In genomic region chr1:53672785-53673184, GRCh38 we compare ENCODE assay signal across 17 cellular contexts.
DNase-seq lines count a peak whose midpoint lies in the region; ATAC-seq, FAIRE-seq and TF ChIP-seq lines count a peak whose summit lies in the region.
"Had no signal": no experiment of that assay in that cellular context is flagged by ENCODE, and none has a peak within 500 bp of the region (broad histone marks: within the 10 kb centered on the region; RNA-seq: fewer than 3 reads in every experiment).

No MANE protein-coding gene starts in this region.

- no peak overlapping the region for H3K56ac ChIP-seq in H9 (ENCODE audit: insufficient read length, low read depth, low read length)

- no peak overlapping the region for H2AK5ac ChIP-seq in H9 (ENCODE audit: insufficient read length, low read length)

- no peak overlapping the region for H2AFZ ChIP-seq in H9 (ENCODE audit: low read length)

- no peak overlapping the region for H4K5ac ChIP-seq in H9 (ENCODE audit: insufficient read length, low read depth, low read length)

- H3K27ac Mint-ChIP-seq in H9: peak overlapping the region in 2 of 3 experiments; percentile 21 to 57; a peak in 2 of 7 replicates
- H3K27ac Mint-ChIP-seq: CD4-positive, alpha-beta memory T cell; HFFc6 had no signal

- no peak overlapping the region for H3K18ac ChIP-seq in H9 (ENCODE audit: insufficient read length, low read depth, low read length)

- H3K9ac ChIP-seq in H9 (ENCODE audit: extremely low read depth, insufficient read length, low read length) (no peak overlapping the region), kidney (ENCODE audit: low read length in 2 of 2) (no peak overlapping the region)

- TF ChIP-seq CTCF in left ventricle myocardium inferior (IDR thresholded peaks at IDR 0.05; ENCODE audit: borderline replicate concordance): no peak
- TF ChIP-seq CTCF in H9 (conservative IDR thresholded peaks at IDR 0.05): no peak
- no peak for TF ChIP-seq CTCF in kidney (IDR thresholded peaks at IDR 0.05; ENCODE audit: borderline replicate concordance, extremely low read depth, insufficient read depth)

- peaks cover 4% of the 10 kb centered on the region for H3K27me3 Mint-ChIP-seq in H9 (ENCODE audit: low read depth)

- H4K91ac ChIP-seq in H9 (ENCODE audit: insufficient read length, low read depth, low read length): no peak overlapping the region

- no peak overlapping the region; a peak in 1 of 5 replicates for H3K4me3 Mint-ChIP-seq in H9
- H3K4me3 Mint-ChIP-seq: CD4-positive, alpha-beta memory T cell; HFFc6 had no signal

- no peaks in the 10 kb centered on the region for H3K9me3 ChIP-seq in left ventricle myocardium inferior (replicated peaks)
- no peaks in the 10 kb centered on the region for H3K9me3 ChIP-seq in right cardiac atrium (ENCODE audit: control insufficient read depth, low read length)
- H3K9me3 ChIP-seq in H9 (ENCODE audit: control insufficient read depth, low read depth, low read length): no peaks in the 10 kb centered on the region
- no peaks in the 10 kb centered on the region for H3K9me3 ChIP-seq in kidney (ENCODE audit: control insufficient read depth in 1 of 2, low read length in 2 of 2)
- H3K9me3 ChIP-seq: HAP-1 had no signal

- H3K4me3 ChIP-seq in left ventricle myocardium inferior (no peak overlapping the region), right cardiac atrium (ENCODE audit: low read length) (no peak overlapping the region), kidney (ENCODE audit: low read length in 2 of 2) (no peak overlapping the region)
- H3K4me3 ChIP-seq: HAP-1 had no signal

- H3K4ac ChIP-seq in H9 (ENCODE audit: low read depth, low read length): no peak overlapping the region

- no peak overlapping the region for H3K23ac ChIP-seq in H9 (ENCODE audit: insufficient read length, low read depth, low read length)

- no peak overlapping the region for H3K4me2 ChIP-seq in H9 (ENCODE audit: insufficient read depth, insufficient read length, low read length)

- no peak for FAIRE-seq in kidney (lab: Jason Lieb, UNC)
- FAIRE-seq: GM12891, GM18507 had no signal

- WGBS in right cardiac atrium: 90% methylated on average over 9 of the region's 9 CpGs
- no CpG with 5 or more reads among the region's 9 CpGs for WGBS in H9 (ENCODE audit: extremely low coverage, insufficient read length, low lambda C conversion rate)

- H3K36me3 Mint-ChIP-seq in H9 (ENCODE audit: insufficient read depth in 1 of 3, low read depth in 3 of 3): no peaks in the 10 kb centered on the region
- H3K36me3 Mint-ChIP-seq: CD4-positive, alpha-beta memory T cell had no signal

- no peak overlapping the region for H2BK20ac ChIP-seq in H9 (ENCODE audit: low read depth, low read length, poor library complexity, severe bottlenecking)

- no peak overlapping the region for H3T11ph ChIP-seq in H9 (ENCODE audit: low read length)

- DNase-seq in left ventricle myocardium inferior (peak; percentile 20), right cardiac atrium (no peak), H9 (no peak), kidney (peak; percentile 32), NCI-H1092 treated with DMSO at 0.1 percent for 48 hours (lab: John Stamatoyannopoulos, UW) (no peak), KBM-7 (no peak)
- DNase-seq: C1 segment of cervical spinal cord; Calu3; CD4-positive, alpha-beta memory T cell; COR-L47; DMS53; DMS79 treated with DMSO at 0.1 percent for 48 hours; GF-D8; HFFc6 had no signal

- H3K9me3 Mint-ChIP-seq in H9: no peaks in the 10 kb centered on the region
- H3K9me3 Mint-ChIP-seq: HFFc6 had no signal

- no peak overlapping the region for H2BK12ac ChIP-seq in H9 (ENCODE audit: insufficient read length, low read depth, low read length)

- H3K27me3 ChIP-seq in left ventricle myocardium inferior (ENCODE audit: low read depth): peaks cover 12% of the 10 kb centered on the region
- no peaks in the 10 kb centered on the region for H3K27me3 ChIP-seq in right cardiac atrium (ENCODE audit: control insufficient read depth, insufficient read depth)
- H3K27me3 ChIP-seq in H9 (ENCODE audit: insufficient read depth, low read length): no peaks in the 10 kb centered on the region

- no peak overlapping the region for H2BK120ac ChIP-seq in H9 (ENCODE audit: low read depth, low read length, poor library complexity, severe bottlenecking)

- peaks cover 10 to 20% of the 10 kb centered on the region in 2 experiments for H3K4me1 Mint-ChIP-seq in H9
- H3K4me1 Mint-ChIP-seq: CD4-positive, alpha-beta memory T cell had no signal

- H3K27ac ChIP-seq in left ventricle myocardium inferior (replicated peaks): peak overlapping the region; percentile 42
- no peak overlapping the region for H3K27ac ChIP-seq in right cardiac atrium (ENCODE audit: low read length)
- no peak overlapping the region for H3K27ac ChIP-seq in H9 (ENCODE audit: insufficient read length, low read depth, low read length)
- H3K27ac ChIP-seq in kidney (ENCODE audit: low read depth in 2 of 2, low read length in 2 of 2): no peak overlapping the region

- no peak overlapping the region for H2BK5ac ChIP-seq in H9 (ENCODE audit: insufficient read length, low read length)

- H3K79me2 ChIP-seq in H9 (ENCODE audit: insufficient read depth, low read length): no peaks in the 10 kb centered on the region

- H2BK15ac ChIP-seq in H9 (ENCODE audit: low read depth, low read length): no peak overlapping the region

- intact Hi-C loops in left ventricle myocardium inferior (cut with micrococcal nuclease) (no loop called here), right cardiac atrium (cut with DNase I) (no loop called here), kidney (cut with DNase I) (no loop called here)

- H3K4me1 ChIP-seq in left ventricle myocardium inferior (peaks cover 19% of the 10 kb centered on the region), right cardiac atrium (ENCODE audit: control insufficient read depth, insufficient read depth, low read length) (no peaks in the 10 kb centered on the region), H9 (ENCODE audit: insufficient read depth, low read length) (no peaks in the 10 kb centered on the region), kidney (ENCODE audit: control insufficient read depth in 1 of 2, insufficient read depth in 1 of 2, low read depth in 1 of 2, low read length in 2 of 2) (no peaks in the 10 kb centered on the region)
- H3K4me1 ChIP-seq: HAP-1 had no signal

- no peaks in the 10 kb centered on the region for H3K79me1 ChIP-seq in H9 (ENCODE audit: insufficient read depth, low read depth, low read length, poor library complexity, severe bottlenecking)

- no peak overlapping the region for H4K8ac ChIP-seq in H9 (replicated peaks; ENCODE audit: insufficient read length, low read depth, low read length)

- ATAC-seq in right cardiac atrium: no peak

- H3K36me3 ChIP-seq in left ventricle myocardium inferior (no peaks in the 10 kb centered on the region), kidney (ENCODE audit: control insufficient read depth in 1 of 2, insufficient read depth in 2 of 2, low read length in 2 of 2) (no peaks in the 10 kb centered on the region)
- H3K36me3 ChIP-seq: HAP-1 had no signal

- no peaks in the 10 kb centered on the region for H3K23me2 ChIP-seq in H9 (ENCODE audit: insufficient read length, low read depth, low read length, poor library complexity, severe bottlenecking)

- no peak overlapping the region for H3K14ac ChIP-seq in H9 (ENCODE audit: insufficient read depth, low read length)

- no peaks in the 10 kb centered on the region for H4K20me1 ChIP-seq in H9 (ENCODE audit: control insufficient read depth, insufficient read depth, insufficient read length)

- in situ Hi-C loops in KBM-7 (cut with MboI; ENCODE audit: low pct_unique_long_range_greater_than_20kb, low sequenced_read_pairs): no loop called here

Comparison
In these comparisons a context has a peak if more than half of its experiments do, and no peak if none do; other contexts are left out.
1. DNase-seq: peak in left ventricle myocardium inferior (single experiment) and kidney (single experiment); none in right cardiac atrium (0 of 3), H9 (single experiment), NCI-H1092 treated with DMSO at 0.1 percent for 48 hours (single experiment) and KBM-7 (single experiment).